In genomic region chr9:38227061-38227540, GRCh38 we compare ENCODE assay signal across 8 cellular contexts.
DNase-seq lines count a peak whose midpoint lies in the region; ATAC-seq and TF ChIP-seq lines count a peak whose summit lies in the region.

No MANE protein-coding gene starts in this region.

- no peaks in the 10 kb centered on the region for H3K9me3 ChIP-seq in HEK293 (ENCODE audit: control insufficient read depth, insufficient read depth, low read depth, low read length)

- H3K4me1 Mint-ChIP-seq in T-helper 2 cell treated with Interferon-gamma antibody and Interleukin-4, amounts not matched to agents 5 μg/mL and 100 μg/mL, for 36 hours (ENCODE audit: low read depth): peaks cover 13% of the 10 kb centered on the region

- H3K9me3 Mint-ChIP-seq in T-helper 2 cell treated with Interferon-gamma antibody and Interleukin-4, amounts not matched to agents 5 μg/mL and 100 μg/mL, for 36 hours: no peaks in the 10 kb centered on the region

- H3K4me3 Mint-ChIP-seq in T-helper 2 cell treated with Interferon-gamma antibody and Interleukin-4, amounts not matched to agents 5 μg/mL and 100 μg/mL, for 36 hours: peak overlapping the region; percentile 64

- DNase-seq in DMS153 treated with DMSO at 0.1 percent for 48 hours (lab: John Stamatoyannopoulos, UW; ENCODE audit: unreplicated experiment): peak; percentile 89
- DNase-seq in NCI-H2029 (lab: John Stamatoyannopoulos, UW): peak; percentile 93
- peak; percentile 41 for DNase-seq in T-helper 2 cell treated with Interferon-gamma antibody and Interleukin-4, amounts not matched to agents 5 μg/mL and 100 μg/mL, for 36 hours (ENCODE audit: low spot score)
- DNase-seq in astrocyte of the spinal cord (ENCODE audit: low read depth, low spot score): peak; percentile 71
- DNase-seq in left colon: peak; percentile 16 to 36
- peak; percentile 34 for DNase-seq in stimulated activated CD8-positive, alpha-beta memory T cell treated with anti-CD3 and anti-CD28 coated beads, Interleukin-15, amount 100 ng/mL, for 1 hour (ENCODE audit: low read depth)

- CTCF ChIA-PET in HEK293 (lab: Yijun Ruan, JAX): interaction anchor here (0.6 to 1.0 kb wide), 5 partner anchors 10 to 231 kb away, joined by 3 to 5 read pairs (median 4); no protein-coding TSS in a partner anchor

- no peak for TF ChIP-seq CTCF in HEK293 (tag by site-specific recombination; IDR thresholded peaks at IDR 0.05)
- TF ChIP-seq CTCF in astrocyte of the spinal cord (IDR thresholded peaks at IDR 0.05; ENCODE audit: low read depth, low read length): no peak

- intact Hi-C loops in left colon (cut with DNase I, micrococcal nuclease): no loop called here

- ATAC-seq in left colon (peak; percentile 22), GM19395 (IDR thresholded peaks at IDR 0.05; ENCODE audit: unreplicated experiment) (no peak)

- H3K27me3 Mint-ChIP-seq in T-helper 2 cell treated with Interferon-gamma antibody and Interleukin-4, amounts not matched to agents 5 μg/mL and 100 μg/mL, for 36 hours (ENCODE audit: low read depth): peaks cover 17% of the 10 kb centered on the region

- H3K4me1 ChIP-seq in HEK293 (ENCODE audit: control insufficient read depth, insufficient read depth, low read length): peaks cover 12% of the 10 kb centered on the region; the same call in 1 of the 2 replicates

- no peak overlapping the region; the same call in 1 of the 2 replicates for H3K4me3 ChIP-seq in HEK293 (ENCODE audit: low read depth, low read length)
- no peak overlapping the region for H3K4me3 ChIP-seq in astrocyte of the spinal cord (ENCODE audit: low read depth, low read length)

- no peak overlapping the region for H3K27ac ChIP-seq in HEK293 (ENCODE audit: extremely low read depth, low read depth, low read length)

- no peaks in the 10 kb centered on the region for H3K36me3 Mint-ChIP-seq in T-helper 2 cell treated with Interferon-gamma antibody and Interleukin-4, amounts not matched to agents 5 μg/mL and 100 μg/mL, for 36 hours (ENCODE audit: low read depth)

- peak overlapping the region; percentile 47 for H3K27ac Mint-ChIP-seq in T-helper 2 cell treated with Interferon-gamma antibody and Interleukin-4, amounts not matched to agents 5 μg/mL and 100 μg/mL, for 36 hours

- in situ Hi-C loops in astrocyte of the spinal cord (cut with HindIII; ENCODE audit: low sequenced_read_pairs): no loop called here

- H3K36me3 ChIP-seq in HEK293 (ENCODE audit: control insufficient read depth in 2 of 2, insufficient read depth in 1 of 2, low read length in 2 of 2): no peaks in the 10 kb centered on the region

- POLR2A ChIA-PET in HEK293 (lab: Yijun Ruan, JAX): interaction anchor here (0.6 to 1.2 kb wide), 4 partner anchors 9 to 312 kb away, joined by 3 to 7 read pairs (median 3); no protein-coding TSS in a partner anchor

TF ChIP-seq in HEK293, 187 proteins besides CTCF, POLR2A, EP300 and RAD21 (continues in another document):
- no peak for TF ChIP-seq ZNF48 (tag by site-specific recombination; IDR thresholded peaks at IDR 0.05)
- TF ChIP-seq ZNF791 (tag by site-specific recombination; IDR thresholded peaks at IDR 0.05): no peak
- TF ChIP-seq, protein P1, sequence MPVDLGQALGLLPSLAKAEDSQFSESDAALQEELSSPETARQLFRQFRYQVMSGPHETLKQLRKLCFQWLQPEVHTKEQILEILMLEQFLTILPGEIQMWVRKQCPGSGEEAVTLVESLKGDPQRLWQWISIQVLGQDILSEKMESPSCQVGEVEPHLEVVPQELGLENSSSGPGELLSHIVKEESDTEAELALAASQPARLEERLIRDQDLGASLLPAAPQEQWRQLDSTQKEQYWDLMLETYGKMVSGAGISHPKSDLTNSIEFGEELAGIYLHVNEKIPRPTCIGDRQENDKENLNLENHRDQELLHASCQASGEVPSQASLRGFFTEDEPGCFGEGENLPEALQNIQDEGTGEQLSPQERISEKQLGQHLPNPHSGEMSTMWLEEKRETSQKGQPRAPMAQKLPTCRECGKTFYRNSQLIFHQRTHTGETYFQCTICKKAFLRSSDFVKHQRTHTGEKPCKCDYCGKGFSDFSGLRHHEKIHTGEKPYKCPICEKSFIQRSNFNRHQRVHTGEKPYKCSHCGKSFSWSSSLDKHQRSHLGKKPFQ (tag by site-specific recombination; IDR thresholded peaks at IDR 0.05): peak; percentile 88
- TF ChIP-seq ZBTB8A (tag by site-specific recombination; IDR thresholded peaks at IDR 0.05): no peak
- peak; percentile 54; the same call in 1 of the 2 replicates for TF ChIP-seq SP7 (tag by site-specific recombination; IDR thresholded peaks at IDR 0.05)
- peak; percentile 86 for TF ChIP-seq EGR2 (tag by site-specific recombination; IDR thresholded peaks at IDR 0.05; ENCODE audit: low read depth)
- no peak for TF ChIP-seq ZNF530 (tag by site-specific recombination; IDR thresholded peaks at IDR 0.05; ENCODE audit: low read depth)
- TF ChIP-seq, protein P2, sequence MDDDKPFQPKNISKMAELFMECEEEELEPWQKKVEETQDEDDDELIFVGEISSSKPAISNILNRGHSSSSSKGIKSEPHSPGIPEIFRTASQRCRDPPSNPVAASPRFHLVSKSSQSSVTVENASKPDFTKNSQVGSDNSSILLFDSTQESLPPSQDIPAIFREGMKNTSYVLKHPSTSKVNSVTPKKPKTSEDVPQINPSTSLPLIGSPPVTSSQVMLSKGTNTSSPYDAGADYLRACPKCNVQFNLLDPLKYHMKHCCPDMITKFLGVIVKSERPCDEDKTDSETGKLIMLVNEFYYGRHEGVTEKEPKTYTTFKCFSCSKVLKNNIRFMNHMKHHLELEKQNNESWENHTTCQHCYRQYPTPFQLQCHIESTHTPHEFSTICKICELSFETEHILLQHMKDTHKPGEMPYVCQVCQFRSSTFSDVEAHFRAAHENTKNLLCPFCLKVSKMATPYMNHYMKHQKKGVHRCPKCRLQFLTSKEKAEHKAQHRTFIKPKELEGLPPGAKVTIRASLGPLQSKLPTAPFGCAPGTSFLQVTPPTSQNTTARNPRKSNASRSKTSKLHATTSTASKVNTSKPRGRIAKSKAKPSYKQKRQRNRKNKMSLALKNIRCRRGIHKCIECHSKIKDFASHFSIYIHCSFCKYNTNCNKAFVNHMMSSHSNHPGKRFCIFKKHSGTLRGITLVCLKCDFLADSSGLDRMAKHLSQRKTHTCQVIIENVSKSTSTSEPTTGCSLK (tag by site-specific recombination; IDR thresholded peaks at IDR 0.05): no peak
- TF ChIP-seq ZSCAN4 (tag by site-specific recombination; IDR thresholded peaks at IDR 0.05): no peak
- TF ChIP-seq, protein P3, sequence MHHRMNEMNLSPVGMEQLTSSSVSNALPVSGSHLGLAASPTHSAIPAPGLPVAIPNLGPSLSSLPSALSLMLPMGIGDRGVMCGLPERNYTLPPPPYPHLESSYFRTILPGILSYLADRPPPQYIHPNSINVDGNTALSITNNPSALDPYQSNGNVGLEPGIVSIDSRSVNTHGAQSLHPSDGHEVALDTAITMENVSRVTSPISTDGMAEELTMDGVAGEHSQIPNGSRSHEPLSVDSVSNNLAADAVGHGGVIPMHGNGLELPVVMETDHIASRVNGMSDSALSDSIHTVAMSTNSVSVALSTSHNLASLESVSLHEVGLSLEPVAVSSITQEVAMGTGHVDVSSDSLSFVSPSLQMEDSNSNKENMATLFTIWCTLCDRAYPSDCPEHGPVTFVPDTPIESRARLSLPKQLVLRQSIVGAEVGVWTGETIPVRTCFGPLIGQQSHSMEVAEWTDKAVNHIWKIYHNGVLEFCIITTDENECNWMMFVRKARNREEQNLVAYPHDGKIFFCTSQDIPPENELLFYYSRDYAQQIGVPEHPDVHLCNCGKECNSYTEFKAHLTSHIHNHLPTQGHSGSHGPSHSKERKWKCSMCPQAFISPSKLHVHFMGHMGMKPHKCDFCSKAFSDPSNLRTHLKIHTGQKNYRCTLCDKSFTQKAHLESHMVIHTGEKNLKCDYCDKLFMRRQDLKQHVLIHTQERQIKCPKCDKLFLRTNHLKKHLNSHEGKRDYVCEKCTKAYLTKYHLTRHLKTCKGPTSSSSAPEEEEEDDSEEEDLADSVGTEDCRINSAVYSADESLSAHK (tag by site-specific recombination; IDR thresholded peaks at IDR 0.05): 0 out of 2 replicates have a peak, but pooled peaks have one; percentile 20
- peak; percentile 61; the same call in 1 of the 2 replicates for TF ChIP-seq ZNF324 (tag by site-specific recombination; IDR thresholded peaks at IDR 0.05)
- no peak for TF ChIP-seq ZNF621 (tag by site-specific recombination; IDR thresholded peaks at IDR 0.05)
- no peak for TF ChIP-seq ZNF121 (tag by site-specific recombination; IDR thresholded peaks at IDR 0.05)
- 0 out of 2 replicates have a peak, but pooled peaks have one; percentile 25 for TF ChIP-seq ZSCAN30 (tag by site-specific recombination; IDR thresholded peaks at IDR 0.05)
- TF ChIP-seq KLF9 (tag by site-specific recombination; IDR thresholded peaks at IDR 0.05; ENCODE audit: low read depth): peak; percentile 56; the same call in 1 of the 2 replicates
- TF ChIP-seq, protein P4, sequence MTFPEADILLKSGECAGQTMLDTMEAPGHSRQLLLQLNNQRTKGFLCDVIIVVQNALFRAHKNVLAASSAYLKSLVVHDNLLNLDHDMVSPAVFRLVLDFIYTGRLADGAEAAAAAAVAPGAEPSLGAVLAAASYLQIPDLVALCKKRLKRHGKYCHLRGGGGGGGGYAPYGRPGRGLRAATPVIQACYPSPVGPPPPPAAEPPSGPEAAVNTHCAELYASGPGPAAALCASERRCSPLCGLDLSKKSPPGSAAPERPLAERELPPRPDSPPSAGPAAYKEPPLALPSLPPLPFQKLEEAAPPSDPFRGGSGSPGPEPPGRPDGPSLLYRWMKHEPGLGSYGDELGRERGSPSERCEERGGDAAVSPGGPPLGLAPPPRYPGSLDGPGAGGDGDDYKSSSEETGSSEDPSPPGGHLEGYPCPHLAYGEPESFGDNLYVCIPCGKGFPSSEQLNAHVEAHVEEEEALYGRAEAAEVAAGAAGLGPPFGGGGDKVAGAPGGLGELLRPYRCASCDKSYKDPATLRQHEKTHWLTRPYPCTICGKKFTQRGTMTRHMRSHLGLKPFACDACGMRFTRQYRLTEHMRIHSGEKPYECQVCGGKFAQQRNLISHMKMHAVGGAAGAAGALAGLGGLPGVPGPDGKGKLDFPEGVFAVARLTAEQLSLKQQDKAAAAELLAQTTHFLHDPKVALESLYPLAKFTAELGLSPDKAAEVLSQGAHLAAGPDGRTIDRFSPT (tag by site-specific recombination; IDR thresholded peaks at IDR 0.05): peak; percentile 46; the same call in 1 of the 2 replicates

Comparison
In these comparisons a context has a peak if more than half of its experiments do, and no peak if none do; other contexts are left out.
1. DNase-seq: peak in every context shown above with its lines; median percentile 93 in NCI-H2029; 89 in DMS153 treated with DMSO at 0.1 percent for 48 hours; 71 in astrocyte of the spinal cord; 41 in T-helper 2 cell treated with Interferon-gamma antibody and Interleukin-4, amounts not matched to agents 5 μg/mL and 100 μg/mL, for 36 hours; 34 in stimulated activated CD8-positive, alpha-beta memory T cell treated with anti-CD3 and anti-CD28 coated beads, Interleukin-15, amount 100 ng/mL, for 1 hour; 26 in left colon.